ENCODE assay signal across 1 cellular context in the genomic region with DNA sequence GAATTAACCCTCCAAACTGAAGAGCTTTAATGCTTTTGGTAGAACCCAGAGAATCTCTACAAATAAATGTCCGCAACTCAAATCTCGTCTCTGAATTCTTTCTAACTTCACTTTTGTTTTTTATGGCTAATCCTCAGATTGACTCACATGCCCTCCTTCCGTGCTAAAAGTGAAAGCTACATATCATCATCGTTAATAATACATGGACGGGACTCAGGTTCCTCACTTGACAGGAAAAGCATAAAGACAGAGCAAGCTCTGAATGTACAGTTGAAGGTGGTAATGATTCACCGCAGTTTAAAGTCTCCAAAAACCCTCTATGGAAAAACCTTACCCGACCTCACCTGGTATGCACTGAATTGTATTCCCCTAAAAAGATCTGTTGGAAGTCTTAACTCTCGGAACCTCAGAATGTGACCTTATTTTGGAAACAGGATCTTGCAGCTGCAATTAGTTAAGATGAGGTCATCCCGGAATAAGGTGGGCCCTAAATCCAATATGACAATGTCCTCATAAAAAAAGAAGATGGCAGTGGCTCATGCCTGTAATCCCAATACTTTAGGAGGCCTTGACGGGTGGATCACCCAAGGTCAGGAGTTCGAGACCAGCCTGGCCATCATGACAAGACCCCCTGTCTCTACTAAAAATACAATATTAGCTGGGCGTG.
TF ChIP-seq lines count a peak whose summit lies in the region.

No MANE protein-coding gene starts in this region.

TF ChIP-seq in WTC11, 78 proteins besides CTCF, POLR2A, EP300 and RAD21 (continued from another document):
- TF ChIP-seq, protein P1, sequence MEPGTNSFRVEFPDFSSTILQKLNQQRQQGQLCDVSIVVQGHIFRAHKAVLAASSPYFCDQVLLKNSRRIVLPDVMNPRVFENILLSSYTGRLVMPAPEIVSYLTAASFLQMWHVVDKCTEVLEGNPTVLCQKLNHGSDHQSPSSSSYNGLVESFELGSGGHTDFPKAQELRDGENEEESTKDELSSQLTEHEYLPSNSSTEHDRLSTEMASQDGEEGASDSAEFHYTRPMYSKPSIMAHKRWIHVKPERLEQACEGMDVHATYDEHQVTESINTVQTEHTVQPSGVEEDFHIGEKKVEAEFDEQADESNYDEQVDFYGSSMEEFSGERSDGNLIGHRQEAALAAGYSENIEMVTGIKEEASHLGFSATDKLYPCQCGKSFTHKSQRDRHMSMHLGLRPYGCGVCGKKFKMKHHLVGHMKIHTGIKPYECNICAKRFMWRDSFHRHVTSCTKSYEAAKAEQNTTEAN (CRISPR knock-in tag; IDR thresholded peaks at IDR 0.05): no peak
- TF ChIP-seq, protein P2, sequence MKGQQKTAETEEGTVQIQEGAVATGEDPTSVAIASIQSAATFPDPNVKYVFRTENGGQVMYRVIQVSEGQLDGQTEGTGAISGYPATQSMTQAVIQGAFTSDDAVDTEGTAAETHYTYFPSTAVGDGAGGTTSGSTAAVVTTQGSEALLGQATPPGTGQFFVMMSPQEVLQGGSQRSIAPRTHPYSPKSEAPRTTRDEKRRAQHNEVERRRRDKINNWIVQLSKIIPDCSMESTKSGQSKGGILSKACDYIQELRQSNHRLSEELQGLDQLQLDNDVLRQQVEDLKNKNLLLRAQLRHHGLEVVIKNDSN (CRISPR knock-in tag; IDR thresholded peaks at IDR 0.05): no peak
- no peak for TF ChIP-seq TCF7 (CRISPR knock-in tag; IDR thresholded peaks at IDR 0.05; ENCODE audit: low read depth)
- TF ChIP-seq, protein P3, sequence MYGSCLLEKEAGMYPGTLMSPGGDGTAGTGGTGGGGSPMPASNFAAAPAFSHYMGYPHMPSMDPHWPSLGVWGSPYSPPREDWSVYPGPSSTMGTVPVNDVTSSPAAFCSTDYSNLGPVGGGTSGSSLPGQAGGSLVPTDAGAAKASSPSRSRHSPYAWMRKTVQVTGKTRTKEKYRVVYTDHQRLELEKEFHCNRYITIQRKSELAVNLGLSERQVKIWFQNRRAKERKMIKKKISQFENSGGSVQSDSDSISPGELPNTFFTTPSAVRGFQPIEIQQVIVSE (CRISPR knock-in tag; IDR thresholded peaks at IDR 0.05; ENCODE audit: borderline replicate concordance): no peak
- TF ChIP-seq CREB1 (CRISPR knock-in tag; IDR thresholded peaks at IDR 0.05): no peak
